8 cellular contexts compared by ENCODE assay signal in the genomic region with DNA sequence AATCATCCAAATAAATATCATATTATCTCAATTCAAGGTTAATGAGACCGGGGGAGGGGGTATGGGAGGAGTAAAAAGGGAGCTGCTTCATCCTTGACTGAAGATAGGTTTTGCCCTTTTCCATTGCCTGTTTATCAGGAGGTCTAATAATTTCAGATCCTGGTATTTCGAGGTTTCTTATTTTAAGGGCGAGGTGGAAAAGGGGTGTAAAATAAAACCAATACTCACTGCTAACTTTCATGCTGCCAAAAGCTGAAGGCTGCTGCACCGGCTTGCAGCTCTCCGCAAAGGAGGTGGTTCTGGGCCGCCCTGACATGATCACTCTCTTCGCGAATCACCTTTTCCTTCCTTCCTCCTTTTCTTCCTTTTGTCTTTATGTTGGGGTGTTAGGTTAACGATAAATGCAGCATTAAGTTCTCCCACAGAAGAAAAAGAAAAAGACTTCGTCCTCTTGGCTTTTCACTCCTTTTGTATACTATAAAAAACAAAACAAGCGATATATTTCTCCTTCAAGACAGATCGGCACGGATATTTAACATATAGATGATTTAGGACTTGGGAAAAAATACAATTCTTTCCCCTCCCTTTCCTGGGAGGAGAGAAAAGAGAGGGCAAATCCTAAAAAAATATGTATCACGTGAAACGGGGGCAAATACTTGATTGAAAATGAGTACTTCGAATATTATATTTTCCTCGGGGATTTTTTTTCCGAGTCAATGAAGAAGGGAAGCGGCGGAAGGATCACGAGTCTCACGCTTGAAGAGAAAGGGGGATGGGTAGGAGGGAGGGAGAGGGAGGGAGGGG. TPM values are rescaled to one million over a fixed set of nuclear protein-coding genes. Genes with fewer than 3 reads are reported as not detected.
DNase-seq lines count a peak whose midpoint lies in the region; ATAC-seq and TF ChIP-seq lines count a peak whose summit lies in the region.

No MANE protein-coding gene starts in this region.

- H2AFZ ChIP-seq in neural cell (ENCODE audit: low read depth, low read length) = peak overlapping the region; percentile 70

- H3K27me3 ChIP-seq in neural cell (ENCODE audit: insufficient read depth, low read depth, low read length) = no peaks in the 10 kb centered on the region

- H4K20me1 ChIP-seq in neural cell (ENCODE audit: insufficient read depth) = peaks cover 47% of the 10 kb centered on the region

- H3K9me3 ChIP-seq in neural cell (ENCODE audit: low read length) = no peaks in the 10 kb centered on the region

- TF ChIP-seq RAD21 in neural cell (conservative IDR thresholded peaks at IDR 0.05) = no peak

- ATAC-seq in HG03280 (IDR thresholded peaks at IDR 0.05; ENCODE audit: unreplicated experiment) = no peak
- ATAC-seq in GM21786 (IDR thresholded peaks at IDR 0.05; ENCODE audit: unreplicated experiment) = no peak
- no peak for ATAC-seq in GM21737 (IDR thresholded peaks at IDR 0.05; ENCODE audit: unreplicated experiment)

- H3K4me3 ChIP-seq in neural cell (ENCODE audit: low read length) = peak overlapping the region; percentile 79

- TF ChIP-seq CTCF in neural cell (IDR thresholded peaks at IDR 0.05; ENCODE audit: poor library complexity, severe bottlenecking) = no peak

- H3K9me2 ChIP-seq in neural cell (ENCODE audit: insufficient read depth, low read length) = no peaks in the 10 kb centered on the region

- H3K9ac ChIP-seq in neural cell (ENCODE audit: low read length) = peak overlapping the region; percentile 99

- no peaks in the 10 kb centered on the region for H3K36me3 ChIP-seq in neural cell (ENCODE audit: insufficient read depth, low read length)

- H3F3A ChIP-seq in neural cell (ENCODE audit: insufficient read depth, low read length, poor library complexity, severe bottlenecking) = peaks cover 3% of the 10 kb centered on the region

- TF ChIP-seq EP300 in neural cell (conservative IDR thresholded peaks at IDR 0.05; ENCODE audit: poor library complexity, severe bottlenecking) = no peak

- peak overlapping the region; percentile 100 for H3K27ac ChIP-seq in epithelial cell of prostate
- peak overlapping the region; percentile 99 for H3K27ac ChIP-seq in neural cell (ENCODE audit: low read length)

- DNase-seq in COLO829 (ENCODE audit: low spot score) (peak; percentile 40), HS-5 (ENCODE audit: low read depth) (peak; percentile 65), T-helper 9 cell (peak; percentile 10), epithelial cell of prostate (ENCODE audit: low read depth, low spot score) (no peak)

- H3K79me2 ChIP-seq in neural cell (replicated peaks; ENCODE audit: insufficient read depth, low read length) = peaks cover 76% of the 10 kb centered on the region

- peak overlapping the region; percentile 71 for H3K4me2 ChIP-seq in neural cell (ENCODE audit: low read length)

TF ChIP-seq in neural cell, 6 proteins besides CTCF, POLR2A, EP300 and RAD21:
- no peak for TF ChIP-seq TAF1 (IDR thresholded peaks at IDR 0.05; ENCODE audit: low read depth)
- TF ChIP-seq POLR2AphosphoS5 (IDR thresholded peaks at IDR 0.05) = no peak
- TF ChIP-seq MXI1 (conservative IDR thresholded peaks at IDR 0.05; ENCODE audit: poor library complexity, severe bottlenecking) = no peak
- no peak for TF ChIP-seq EZH2 (IDR thresholded peaks at IDR 0.05; ENCODE audit: borderline replicate concordance, insufficient read depth, low read length, poor library complexity, severe bottlenecking)
- TF ChIP-seq SMC3 (conservative IDR thresholded peaks at IDR 0.05; ENCODE audit: poor library complexity) = no peak
- TF ChIP-seq, protein P1, sequence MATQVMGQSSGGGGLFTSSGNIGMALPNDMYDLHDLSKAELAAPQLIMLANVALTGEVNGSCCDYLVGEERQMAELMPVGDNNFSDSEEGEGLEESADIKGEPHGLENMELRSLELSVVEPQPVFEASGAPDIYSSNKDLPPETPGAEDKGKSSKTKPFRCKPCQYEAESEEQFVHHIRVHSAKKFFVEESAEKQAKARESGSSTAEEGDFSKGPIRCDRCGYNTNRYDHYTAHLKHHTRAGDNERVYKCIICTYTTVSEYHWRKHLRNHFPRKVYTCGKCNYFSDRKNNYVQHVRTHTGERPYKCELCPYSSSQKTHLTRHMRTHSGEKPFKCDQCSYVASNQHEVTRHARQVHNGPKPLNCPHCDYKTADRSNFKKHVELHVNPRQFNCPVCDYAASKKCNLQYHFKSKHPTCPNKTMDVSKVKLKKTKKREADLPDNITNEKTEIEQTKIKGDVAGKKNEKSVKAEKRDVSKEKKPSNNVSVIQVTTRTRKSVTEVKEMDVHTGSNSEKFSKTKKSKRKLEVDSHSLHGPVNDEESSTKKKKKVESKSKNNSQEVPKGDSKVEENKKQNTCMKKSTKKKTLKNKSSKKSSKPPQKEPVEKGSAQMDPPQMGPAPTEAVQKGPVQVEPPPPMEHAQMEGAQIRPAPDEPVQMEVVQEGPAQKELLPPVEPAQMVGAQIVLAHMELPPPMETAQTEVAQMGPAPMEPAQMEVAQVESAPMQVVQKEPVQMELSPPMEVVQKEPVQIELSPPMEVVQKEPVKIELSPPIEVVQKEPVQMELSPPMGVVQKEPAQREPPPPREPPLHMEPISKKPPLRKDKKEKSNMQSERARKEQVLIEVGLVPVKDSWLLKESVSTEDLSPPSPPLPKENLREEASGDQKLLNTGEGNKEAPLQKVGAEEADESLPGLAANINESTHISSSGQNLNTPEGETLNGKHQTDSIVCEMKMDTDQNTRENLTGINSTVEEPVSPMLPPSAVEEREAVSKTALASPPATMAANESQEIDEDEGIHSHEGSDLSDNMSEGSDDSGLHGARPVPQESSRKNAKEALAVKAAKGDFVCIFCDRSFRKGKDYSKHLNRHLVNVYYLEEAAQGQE (IDR thresholded peaks at IDR 0.05; ENCODE audit: borderline replicate concordance) = no peak
TF ChIP-seq in neural cell: peak in this region for 0.

RNA-seq across cellular contexts. Expression of a gene that starts 0.9 kb away (rescaled TPM):
- 48.5 and 52.9 TPM in 2 replicates for polyA plus RNA-seq in neural cell
- 206 and 254 TPM in 2 replicates for polyA minus RNA-seq in neural cell
